8 cellular contexts compared by ENCODE assay signal in the genomic region with DNA sequence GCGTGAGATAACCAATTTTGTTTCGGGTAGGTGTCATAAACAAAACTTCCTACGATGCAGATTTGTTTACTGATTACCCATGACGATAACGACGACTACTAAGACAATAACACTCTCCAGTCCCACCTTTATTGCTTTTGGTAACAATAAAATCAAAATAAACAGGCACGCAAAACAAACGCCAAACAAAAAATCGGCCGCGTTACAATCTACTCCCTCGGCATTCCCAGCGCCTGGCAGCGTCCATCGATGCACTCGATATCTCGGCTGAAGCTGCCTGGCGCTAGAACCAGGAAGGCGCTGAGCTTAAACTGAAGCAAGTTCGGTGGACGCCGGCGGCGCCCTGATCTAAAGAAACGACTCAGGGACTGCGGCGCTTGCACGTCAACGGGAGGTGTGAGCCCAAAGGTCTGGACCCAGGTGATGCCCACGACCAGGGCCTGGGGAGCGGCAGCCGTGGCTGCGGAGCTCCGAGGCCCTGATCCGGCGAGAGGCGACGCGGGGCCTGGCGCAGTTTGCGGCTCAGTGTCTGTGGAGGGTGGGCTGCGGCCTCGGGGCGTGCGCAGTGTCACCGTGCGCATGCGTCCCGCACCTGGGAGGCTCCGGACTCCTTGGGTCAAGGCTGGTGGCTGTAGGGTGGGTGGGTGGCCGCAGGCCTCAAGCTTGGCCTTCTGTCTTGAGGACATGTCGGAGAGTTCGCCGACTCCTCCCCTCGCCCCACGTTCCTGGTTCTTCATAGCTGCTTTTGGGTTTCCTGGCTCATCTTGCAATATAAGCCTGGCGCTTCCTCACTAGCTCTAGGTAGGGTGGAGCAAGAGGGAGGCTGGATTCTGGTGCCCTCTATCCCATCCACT. TPM values are rescaled to one million over a fixed set of nuclear protein-coding genes. Genes with fewer than 3 reads are reported as not detected.
DNase-seq lines count a peak whose midpoint lies in the region; ATAC-seq and TF ChIP-seq lines count a peak whose summit lies in the region.

A gene with protein sequence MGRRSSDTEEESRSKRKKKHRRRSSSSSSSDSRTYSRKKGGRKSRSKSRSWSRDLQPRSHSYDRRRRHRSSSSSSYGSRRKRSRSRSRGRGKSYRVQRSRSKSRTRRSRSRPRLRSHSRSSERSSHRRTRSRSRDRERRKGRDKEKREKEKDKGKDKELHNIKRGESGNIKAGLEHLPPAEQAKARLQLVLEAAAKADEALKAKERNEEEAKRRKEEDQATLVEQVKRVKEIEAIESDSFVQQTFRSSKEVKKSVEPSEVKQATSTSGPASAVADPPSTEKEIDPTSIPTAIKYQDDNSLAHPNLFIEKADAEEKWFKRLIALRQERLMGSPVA (plus strand): TSS at position 286 of the 854 bp plus-strand sequence. CDS start 12,016 bp downstream, outside the sequence.

- peak; percentile 86 for TF ChIP-seq POLR2A in GM18951 (IDR thresholded peaks at IDR 0.05; ENCODE audit: extremely low read depth, insufficient read depth, insufficient read length)

- ATAC-seq in HG03280 (IDR thresholded peaks at IDR 0.05; ENCODE audit: unreplicated experiment), result peak; percentile 78
- peak; percentile 87 to 91 for ATAC-seq in activated CD4-positive, CD25-positive, alpha-beta regulatory T cell treated with anti-CD3 and anti-CD28 coated beads, Interleukin-2, amount 50 U/mL, for 24 hours

- peak within 1 kb of the TSS; percentile 89 for H3K4me3 ChIP-seq in kidney epithelial cell (ENCODE audit: low read depth, low read length)

- no peak for TF ChIP-seq CTCF in kidney epithelial cell (IDR thresholded peaks at IDR 0.05; ENCODE audit: insufficient read depth, low read length, poor library complexity, severe bottlenecking)

- in situ Hi-C loops in GM18951 (cut with MboI; ENCODE audit: low sequenced_read_pairs, unreplicated experiment), result no loop called here

- H3K27me3 ChIP-seq in kidney epithelial cell (ENCODE audit: control insufficient read depth, insufficient read depth, low read length), result peaks cover 33% of the 10 kb centered on the region

- DNase-seq in AG08395 (ENCODE audit: low spot score) (peak; percentile 81), NCI-H345 treated with DMSO at 0.1 percent for 48 hours (lab: John Stamatoyannopoulos, UW; ENCODE audit: unreplicated experiment) (peak; percentile 54), cerebellar cortex (ENCODE audit: low spot score) (peak; percentile 92), kidney epithelial cell (ENCODE audit: low read depth) (peak; percentile 39)
- peak; percentile 86 for DNase-seq in stimulated activated CD4-positive, alpha-beta T cell treated with anti-CD3 and anti-CD28 coated beads, Interleukin-15, amount 100 ng/mL, for 24 hours

- no peaks in the 10 kb centered on the region for H3K36me3 ChIP-seq in kidney epithelial cell (ENCODE audit: control insufficient read depth, insufficient read depth, low read length)

RNA-seq across cellular contexts. Expression of the gene that starts here (rescaled TPM):
- total RNA-seq in kidney epithelial cell, result 21.6 and 27.4 TPM in 2 replicates

Comparison
In these comparisons a context has a peak if more than half of its experiments do, and no peak if none do; other contexts are left out.
1. Peak in every context shown above with its lines: DNase-seq, ATAC-seq and H3K4me3 ChIP-seq.
2. DNase-seq: peak in every context shown above with its lines; median percentile 92 in cerebellar cortex; 86 in stimulated activated CD4-positive, alpha-beta T cell treated with anti-CD3 and anti-CD28 coated beads, Interleukin-15, amount 100 ng/mL, for 24 hours; 81 in AG08395; 54 in NCI-H345 treated with DMSO at 0.1 percent for 48 hours; 39 in kidney epithelial cell.